Comparison of ENCODE assay signal across 8 cellular contexts in the genomic region with DNA sequence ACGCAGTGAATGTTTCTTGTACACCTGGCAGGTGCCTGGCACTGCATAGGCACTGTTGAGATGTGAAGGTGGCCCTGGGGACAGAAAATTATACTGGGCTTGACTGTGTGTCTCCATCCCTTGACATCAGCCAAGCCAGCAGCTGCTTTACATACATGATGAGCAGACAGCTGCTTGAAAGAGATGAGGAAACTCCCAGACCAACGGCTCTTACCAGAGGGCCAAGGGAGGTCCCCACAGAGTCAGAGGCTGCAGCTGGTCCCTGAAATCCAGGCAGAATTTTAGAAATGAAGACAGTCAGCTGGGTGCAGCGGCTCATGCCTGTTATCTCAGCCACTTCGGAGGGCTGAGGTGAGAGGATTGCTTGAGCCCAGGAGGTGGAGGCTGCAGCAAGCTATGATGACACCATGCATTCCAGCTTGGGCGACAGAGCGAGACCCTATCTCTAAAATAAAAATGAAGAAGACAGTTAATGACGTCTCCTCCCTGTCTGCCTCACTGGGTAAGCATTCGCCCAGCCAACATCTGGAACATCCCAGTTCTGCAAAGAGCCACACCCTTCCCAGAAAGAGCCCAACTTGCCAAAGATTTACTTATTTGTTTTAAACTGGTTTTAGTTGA. TPM values are rescaled to one million over a fixed set of nuclear protein-coding genes. Genes with fewer than 3 reads are reported as not detected.
A peak's percentile ranks its signal among the peaks of the same experiment; 100 is the strongest.
DNase-seq lines count a peak whose midpoint lies in the region; ATAC-seq, FAIRE-seq and TF ChIP-seq lines count a peak whose summit lies in the region.

No MANE protein-coding gene starts in this region.

- H4K20me1 ChIP-seq in osteoblast (ENCODE audit: insufficient read depth, low read length) (peaks cover 2% of the 10 kb centered on the region), hepatocyte (ENCODE audit: insufficient read depth, poor library complexity, severe bottlenecking) (no peaks in the 10 kb centered on the region)

- no peaks in the 10 kb centered on the region for H3K4me1 ChIP-seq in sigmoid colon
- H3K4me1 ChIP-seq in osteoblast (ENCODE audit: insufficient read depth, low read length) = peaks cover 16% of the 10 kb centered on the region
- H3K4me1 ChIP-seq in hepatocyte (ENCODE audit: insufficient read depth) = no peaks in the 10 kb centered on the region

- H3K4me2 ChIP-seq in osteoblast (ENCODE audit: insufficient read depth, low read length) (no peak overlapping the region), hepatocyte (no peak overlapping the region)

- H3K79me2 ChIP-seq in osteoblast (ENCODE audit: insufficient read depth, low read length) (peaks cover 24% of the 10 kb centered on the region), hepatocyte (no peaks in the 10 kb centered on the region)

- H3K9me2 ChIP-seq in hepatocyte (replicated peaks; ENCODE audit: insufficient read depth) = no peaks in the 10 kb centered on the region

- H3K36me3 ChIP-seq in sigmoid colon = peaks cover 0 to 63% (median 12%) of the 10 kb centered on the region in 4 donors
- peaks cover 70% of the 10 kb centered on the region for H3K36me3 ChIP-seq in osteoblast (ENCODE audit: insufficient read depth, low read length)
- H3K36me3 ChIP-seq in hepatocyte (replicated peaks; ENCODE audit: insufficient read depth, low read depth) = no peaks in the 10 kb centered on the region

- intact Hi-C loops in sigmoid colon (cut with DNase I) = no loop called here

- H2AFZ ChIP-seq in osteoblast (ENCODE audit: low read length) (no peak overlapping the region), hepatocyte (no peak overlapping the region)

- FAIRE-seq in RCC 7860 (lab: Jason Lieb, UNC) = no peak

- no peak for TF ChIP-seq EP300 in sigmoid colon (IDR thresholded peaks at IDR 0.05)

- H3K9me3 ChIP-seq in sigmoid colon = no peaks in the 10 kb centered on the region
- H3K9me3 ChIP-seq in osteoblast (ENCODE audit: low read depth, low read length) = peaks cover 7% of the 10 kb centered on the region
- no peaks in the 10 kb centered on the region for H3K9me3 ChIP-seq in hepatocyte (ENCODE audit: low read depth)

- H3K27ac ChIP-seq in sigmoid colon = peak overlapping the region in 1 of 4 donors; percentile 41
- no peak overlapping the region for H3K27ac ChIP-seq in osteoblast (ENCODE audit: low read depth, low read length)
- H3K27ac ChIP-seq in hepatocyte = no peak overlapping the region

- DNase-seq in RCC 7860 (ENCODE audit: low spot score) = peak; percentile 72
- DNase-seq in sigmoid colon = peak; percentile 75
- no peak for DNase-seq in GDM1 (lab: John Stamatoyannopoulos, UW)
- no peak for DNase-seq in osteoblast (ENCODE audit: insufficient read length, low spot score, missing footprints)
- DNase-seq in A172 (ENCODE audit: low spot score) = no peak
- DNase-seq in hepatocyte (ENCODE audit: low spot score) = no peak

- H3K4me3 ChIP-seq in sigmoid colon (no peak overlapping the region), osteoblast (ENCODE audit: insufficient read depth, low read length) (no peak overlapping the region), hepatocyte (no peak overlapping the region)

- WGBS in sigmoid colon, 2 donors = 63 to 79% methylated on average over 8 of the region's 8 CpGs
- WGBS in hepatocyte (ENCODE audit: low lambda C conversion rate, missing lambda C conversion rate) = 76% methylated on average over 8 of the region's 8 CpGs

- peak; percentile 95 for ATAC-seq in GM19023 (IDR thresholded peaks at IDR 0.05; ENCODE audit: unreplicated experiment)
- peak; percentile 88 for ATAC-seq in HG02870 (IDR thresholded peaks at IDR 0.05; ENCODE audit: unreplicated experiment)

- TF ChIP-seq CTCF in sigmoid colon (IDR thresholded peaks at IDR 0.05) (no peak), osteoblast (IDR thresholded peaks at IDR 0.05; ENCODE audit: extremely low read depth, low read depth, low read length) (no peak), hepatocyte (IDR thresholded peaks at IDR 0.05; ENCODE audit: poor library complexity) (no peak)

- no peaks in the 10 kb centered on the region for H3K27me3 ChIP-seq in sigmoid colon
- H3K27me3 ChIP-seq in osteoblast (ENCODE audit: insufficient read depth, low read length) = no peaks in the 10 kb centered on the region
- H3K27me3 ChIP-seq in hepatocyte = no peaks in the 10 kb centered on the region

- TF ChIP-seq POLR2A in sigmoid colon (IDR thresholded peaks at IDR 0.05) = no peak

RNA-seq across cellular contexts. Expression of a gene that starts 17.6 kb away (rescaled TPM):
- 10 to 100 TPM in 1 of 4 donors, 1 to 10 TPM in 3; 4.6 to 15.0 (median 6.5) TPM for total RNA-seq in sigmoid colon
- polyA plus RNA-seq in sigmoid colon = 10 to 100 TPM in 1 of 3 donors, 1 to 10 TPM in 2; 9.6 to 16.3 (median 9.7) TPM
- total RNA-seq in osteoblast = 46.7 and 48.9 TPM in 2 replicates
- 104 and 113 TPM in 2 replicates for total RNA-seq in A172 (2014; rRNA removed; shearing (Covaris generic))
- total RNA-seq in hepatocyte = 23.8 and 24.6 TPM in 2 replicates
- polyA plus RNA-seq in hepatocyte = 10.7 and 16.2 TPM in 2 replicates

Comparison
In these comparisons a context has a peak if more than half of its experiments do, and no peak if none do; other contexts are left out.
1. DNase-seq: peak in RCC 7860 (single experiment) and sigmoid colon (single experiment); none in GDM1 (single experiment), osteoblast (single experiment), A172 (single experiment) and hepatocyte (single experiment).